In the genomic region with DNA sequence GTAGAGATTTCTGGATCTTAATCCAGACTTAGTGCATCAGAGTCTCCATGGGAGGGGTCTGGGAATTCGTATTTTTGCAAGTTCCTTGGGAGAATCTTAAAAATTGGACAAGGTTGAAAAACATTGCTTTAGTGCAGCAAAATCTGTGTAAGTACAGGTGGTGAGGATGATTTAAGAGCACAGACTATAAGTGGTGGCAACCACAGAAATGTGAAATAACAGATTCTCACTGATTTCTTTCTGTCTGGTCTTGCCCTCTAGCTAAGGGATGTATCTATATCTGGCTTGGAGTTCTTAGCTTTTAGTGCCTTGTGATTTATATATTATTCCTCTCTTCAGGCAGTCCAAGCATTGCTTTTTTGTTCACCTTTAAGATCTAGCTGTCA, we compare ENCODE assay signal across 11 cellular contexts.
A peak's percentile ranks its signal among the peaks of the same experiment; 100 is the strongest.
DNase-seq lines count a peak whose midpoint lies in the region; ATAC-seq, FAIRE-seq and TF ChIP-seq lines count a peak whose summit lies in the region.
"Had no signal": no experiment of that assay in that cellular context is flagged by ENCODE, and none has a peak within 500 bp of the region (broad histone marks: within the 10 kb centered on the region; RNA-seq: fewer than 3 reads in every experiment).

No MANE protein-coding gene starts in this region.

- TF ChIP-seq POLR2A in vagina (IDR thresholded peaks at IDR 0.05), result no peak

- peaks cover 62% of the 10 kb centered on the region for H3K79me2 ChIP-seq in astrocyte (ENCODE audit: insufficient read depth, low read length)

- peak overlapping the region; percentile 41 for H3K9ac ChIP-seq in astrocyte (ENCODE audit: low read length)

- no peaks in the 10 kb centered on the region for H3K27me3 ChIP-seq in astrocyte (ENCODE audit: insufficient read depth, low read length)
- H3K27me3 ChIP-seq in vagina, result no peaks in the 10 kb centered on the region

- no peak for DNase-seq in stimulated activated naive CD8-positive, alpha-beta T cell treated with anti-CD3 and anti-CD28 coated beads, Interleukin-15, Interleukin-2, amounts not matched to agents 100 U/mL and 50 U/mL, for 24 hours
- no peak for DNase-seq in astrocyte (ENCODE audit: low read depth)
- no peak for DNase-seq in vagina (ENCODE audit: extremely low spot score in 2 of 2)
- DNase-seq in retina, result no peak
- no peak for DNase-seq in NCI-H187 (lab: John Stamatoyannopoulos, UW)
- DNase-seq in NCI-H526 treated with DMSO at 0.1 percent for 48 hours (lab: John Stamatoyannopoulos, UW), result no peak
- DNase-seq: aorta, GDM1, NCI-H1436 had no signal

- FAIRE-seq in astrocyte (lab: Jason Lieb, UNC), result no peak

- no peaks in the 10 kb centered on the region for H4K20me1 ChIP-seq in astrocyte (ENCODE audit: insufficient read depth, low read length)

- no peaks in the 10 kb centered on the region for H3K36me3 ChIP-seq in astrocyte (ENCODE audit: insufficient read depth, low read length)
- no peaks in the 10 kb centered on the region for H3K36me3 ChIP-seq in mesodermal cell (ENCODE audit: control insufficient read depth, insufficient read depth, low read length)
- no peaks in the 10 kb centered on the region for H3K36me3 ChIP-seq in vagina

- H3K4me1 Mint-ChIP-seq in stimulated activated naive CD8-positive, alpha-beta T cell treated with anti-CD3 and anti-CD28 coated beads, Interleukin-15, Interleukin-2, amounts not matched to agents 100 ng/mL and 50 ng/mL, for 24 hours (ENCODE audit: low read depth), result peaks cover 65% of the 10 kb centered on the region
- peaks cover 69% of the 10 kb centered on the region for H3K4me1 Mint-ChIP-seq in astrocyte (ENCODE audit: low read depth, unreplicated experiment)

- WGBS in mesodermal cell (ENCODE audit: insufficient coverage in 2 of 2), 2 experiments, result 77 to 90% methylated on average over 1 of the region's 1 CpG

- intact Hi-C loops in vagina (cut with DNase I), result no loop called here

- no peak overlapping the region for H3K4me3 Mint-ChIP-seq in stimulated activated naive CD8-positive, alpha-beta T cell treated with anti-CD3 and anti-CD28 coated beads, Interleukin-15, Interleukin-2, amounts not matched to agents 100 ng/mL and 50 ng/mL, for 24 hours
- peak overlapping the region; percentile 63 for H3K4me3 Mint-ChIP-seq in astrocyte (ENCODE audit: unreplicated experiment)

- TF ChIP-seq CTCF in astrocyte (IDR thresholded peaks at IDR 0.05; ENCODE audit: insufficient read depth, low read depth, low read length) (no peak), vagina (IDR thresholded peaks at IDR 0.05) (no peak)

- no peak overlapping the region for H2AFZ ChIP-seq in astrocyte (ENCODE audit: low read depth, low read length)

- no peaks in the 10 kb centered on the region for H3K9me3 Mint-ChIP-seq in stimulated activated naive CD8-positive, alpha-beta T cell treated with anti-CD3 and anti-CD28 coated beads, Interleukin-15, Interleukin-2, amounts not matched to agents 100 ng/mL and 50 ng/mL, for 24 hours
- H3K9me3 Mint-ChIP-seq in astrocyte (ENCODE audit: unreplicated experiment), result no peaks in the 10 kb centered on the region

- peak overlapping the region; percentile 10 for H3K4me3 ChIP-seq in astrocyte (ENCODE audit: insufficient read depth, low read depth, low read length)
- H3K4me3 ChIP-seq in mesodermal cell (ENCODE audit: extremely low read depth, insufficient read depth, low read length, poor library complexity, severe bottlenecking), result no peak overlapping the region
- H3K4me3 ChIP-seq in vagina, result no peak overlapping the region

- H3K27ac Mint-ChIP-seq in stimulated activated naive CD8-positive, alpha-beta T cell treated with anti-CD3 and anti-CD28 coated beads, Interleukin-15, Interleukin-2, amounts not matched to agents 100 ng/mL and 50 ng/mL, for 24 hours, result peak overlapping the region; percentile 60
- H3K27ac Mint-ChIP-seq in astrocyte (ENCODE audit: unreplicated experiment), result peak overlapping the region; percentile 100

- H3K4me1 ChIP-seq in astrocyte (ENCODE audit: insufficient read depth, low read length) (peaks cover 36% of the 10 kb centered on the region), mesodermal cell (ENCODE audit: control insufficient read depth, insufficient read depth, low read length, poor library complexity, severe bottlenecking) (peaks cover 66% of the 10 kb centered on the region), vagina (peaks cover 71% of the 10 kb centered on the region)

- H3K9me3 ChIP-seq in astrocyte (ENCODE audit: insufficient read depth, low read depth, low read length) (no peaks in the 10 kb centered on the region), mesodermal cell (ENCODE audit: control insufficient read depth, low read length) (no peaks in the 10 kb centered on the region), vagina (no peaks in the 10 kb centered on the region)

- peaks cover under 1% of the 10 kb centered on the region for H3K36me3 Mint-ChIP-seq in stimulated activated naive CD8-positive, alpha-beta T cell treated with anti-CD3 and anti-CD28 coated beads, Interleukin-15, Interleukin-2, amounts not matched to agents 100 ng/mL and 50 ng/mL, for 24 hours (ENCODE audit: low read depth)
- H3K36me3 Mint-ChIP-seq in astrocyte (ENCODE audit: low read depth, unreplicated experiment), result no peaks in the 10 kb centered on the region

- H3K4me2 ChIP-seq in astrocyte (ENCODE audit: low read length), result peak overlapping the region; percentile 75

- H3K27me3 Mint-ChIP-seq in stimulated activated naive CD8-positive, alpha-beta T cell treated with anti-CD3 and anti-CD28 coated beads, Interleukin-15, Interleukin-2, amounts not matched to agents 100 ng/mL and 50 ng/mL, for 24 hours, result no peaks in the 10 kb centered on the region
- no peaks in the 10 kb centered on the region for H3K27me3 Mint-ChIP-seq in astrocyte (ENCODE audit: low read depth, unreplicated experiment)

- peak overlapping the region; percentile 89 for H3K27ac ChIP-seq in astrocyte (ENCODE audit: low read depth, low read length)
- H3K27ac ChIP-seq in mesodermal cell (ENCODE audit: low read depth, low read length, severe bottlenecking), result peak overlapping the region; percentile 97
- peak overlapping the region; percentile 25 for H3K27ac ChIP-seq in vagina

- ATAC-seq in stimulated activated naive CD8-positive, alpha-beta T cell treated with anti-CD3 and anti-CD28 coated beads, Interleukin-15, Interleukin-2, amounts not matched to agents 100 U/mL and 50 U/mL, for 24 hours, result no peak

Comparison
In these comparisons a context has a peak if more than half of its experiments do, and no peak if none do; other contexts are left out.
1. H3K27ac ChIP-seq: peak in every context shown above with its lines; median percentile 97 in mesodermal cell; 89 in astrocyte; 25 in vagina.